ENCODE assay signal across 21 cellular contexts in the genomic region with DNA sequence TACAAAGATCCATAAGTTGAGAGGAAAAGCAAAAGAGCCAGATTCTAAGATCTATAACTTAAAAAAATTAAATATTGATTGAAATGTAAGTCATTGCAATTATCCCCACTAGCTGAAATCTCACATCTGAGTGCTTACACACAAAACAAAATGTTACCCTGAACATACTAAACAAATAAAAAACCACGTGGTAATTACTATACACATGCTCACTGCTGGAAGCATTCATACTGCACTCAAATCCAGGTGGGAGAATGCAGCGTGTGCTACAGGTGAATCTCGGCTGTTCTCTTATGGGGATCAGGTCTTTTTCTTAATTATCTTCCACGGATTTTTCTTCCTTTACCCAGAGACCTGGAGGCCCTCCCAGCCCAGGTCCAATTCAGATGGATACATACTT.
"Had no signal": no experiment of that assay in that cellular context is flagged by ENCODE, and none has a peak within 500 bp of the region (broad histone marks: within the 10 kb centered on the region; RNA-seq: fewer than 3 reads in every experiment).

No MANE protein-coding gene starts in this region.

- H3K4me1 Mint-ChIP-seq: activated naive CD4-positive, alpha-beta T cell treated with anti-CD3 and anti-CD28 coated beads, Interleukin-2, amount 50 U/mL, for 24 hours; stimulated activated naive B cell treated with anti-CD40 and anti-IgM and Interleukin-4, amounts not matched to agents 10 μg/mL and 1 μg/mL and 100 μg/mL, for 72 hours had no signal

- H3K9me3 ChIP-seq: adrenal gland, esophagus muscularis mucosa, gastroesophageal sphincter, heart right ventricle, spleen, thoracic aorta, upper lobe of left lung had no signal

- H3K4me3 Mint-ChIP-seq: activated naive CD4-positive, alpha-beta T cell treated with anti-CD3 and anti-CD28 coated beads, Interleukin-2, amount 50 U/mL, for 24 hours; activated T-cell treated with anti-CD3 and anti-CD28 coated beads, Interleukin-2, amount 50 U/mL, for 72 hours; nephron progenitor cell; stimulated activated naive B cell treated with anti-CD40 and anti-IgM and Interleukin-4, amounts not matched to agents 10 μg/mL and 1 μg/mL and 100 μg/mL, for 72 hours had no signal

- DNase-seq: activated CD4-positive, alpha-beta T cell treated with anti-CD3 and anti-CD28 coated beads, Interleukin-2, amount 50 U/mL, for 4 hours; activated CD4-positive, CD25-positive, alpha-beta regulatory T cell treated with anti-CD3 and anti-CD28 coated beads, Interleukin-2, amount 50 U/mL, for 72 hours; activated effector memory CD4-positive, alpha-beta T cell treated with anti-CD3 and anti-CD28 coated beads, Interleukin-2, amount 50 U/mL, for 16 hours; activated T-cell treated with anti-CD3 and anti-CD28 coated beads, Interleukin-2, amount 50 U/mL, for 72 hours; adrenal gland; effector CD8-positive, alpha-beta T cell; heart right ventricle; left ventricle myocardium superior; nephron progenitor cell; nucleus accumbens; posterior cingulate gyrus; spleen; stimulated activated CD4-positive, alpha-beta T cell treated with anti-CD3 and anti-CD28 coated beads, Interleukin-4, amount 100 ng/mL, for 4 hours; stimulated activated naive B cell treated with anti-CD40 and anti-IgM and Interleukin-4, amounts not matched to agents 10 μg/mL and 1 μg/mL and 100 μg/mL, for 72 hours; upper lobe of left lung had no signal

- H3K36me3 Mint-ChIP-seq: activated naive CD4-positive, alpha-beta T cell treated with anti-CD3 and anti-CD28 coated beads, Interleukin-2, amount 50 U/mL, for 24 hours; stimulated activated naive B cell treated with anti-CD40 and anti-IgM and Interleukin-4, amounts not matched to agents 10 μg/mL and 1 μg/mL and 100 μg/mL, for 72 hours had no signal

- ATAC-seq: activated T-cell treated with anti-CD3 and anti-CD28 coated beads, Interleukin-2, amount 50 U/mL, for 72 hours; gastroesophageal sphincter; heart right ventricle; left ventricle myocardium superior; stimulated activated naive B cell treated with anti-CD40 and anti-IgM and Interleukin-4, amounts not matched to agents 10 μg/mL and 1 μg/mL and 100 μg/mL, for 72 hours had no signal

- H3K4me1 ChIP-seq: gastroesophageal sphincter had no signal

- H3K36me3 ChIP-seq: adrenal gland, esophagus muscularis mucosa, gastroesophageal sphincter, heart right ventricle, spleen, thoracic aorta, upper lobe of left lung had no signal

- H3K27me3 ChIP-seq: adrenal gland, esophagus muscularis mucosa, gastroesophageal sphincter, upper lobe of left lung had no signal

- H3K27ac Mint-ChIP-seq: activated naive CD4-positive, alpha-beta T cell treated with anti-CD3 and anti-CD28 coated beads, Interleukin-2, amount 50 U/mL, for 24 hours; activated T-cell treated with anti-CD3 and anti-CD28 coated beads, Interleukin-2, amount 50 U/mL, for 72 hours; nephron progenitor cell; stimulated activated naive B cell treated with anti-CD40 and anti-IgM and Interleukin-4, amounts not matched to agents 10 μg/mL and 1 μg/mL and 100 μg/mL, for 72 hours had no signal

- FAIRE-seq: astrocyte had no signal

- H3K4me3 ChIP-seq: adrenal gland, esophagus muscularis mucosa, gastroesophageal sphincter, heart right ventricle, spleen, thoracic aorta, upper lobe of left lung had no signal

- H3K27ac ChIP-seq: adrenal gland, heart right ventricle, spleen, thoracic aorta, upper lobe of left lung, VCaP had no signal

- H3K9me3 Mint-ChIP-seq: activated T-cell treated with anti-CD3 and anti-CD28 coated beads, Interleukin-2, amount 50 U/mL, for 72 hours; nephron progenitor cell; stimulated activated naive B cell treated with anti-CD40 and anti-IgM and Interleukin-4, amounts not matched to agents 10 μg/mL and 1 μg/mL and 100 μg/mL, for 72 hours had no signal
